ENCODE assay signal across 27 cellular contexts in genomic region chrX:65878456-65878855, GRCh38.
"Had no signal": no experiment of that assay in that cellular context is flagged by ENCODE, and none has a peak within 500 bp of the region (broad histone marks: within the 10 kb centered on the region; RNA-seq: fewer than 3 reads in every experiment).

No MANE protein-coding gene starts in this region.

- H3K4me3 ChIP-seq: adrenal gland, breast epithelium, cardiac muscle cell, colonic mucosa, esophagus squamous epithelium, gastroesophageal sphincter, heart right ventricle had no signal

- H3K27ac ChIP-seq: adrenal gland, breast epithelium, cardiac muscle cell, colonic mucosa, epithelial cell of prostate, esophagus squamous epithelium, gastroesophageal sphincter, heart right ventricle had no signal

- ATAC-seq: activated CD4-positive, alpha-beta T cell treated with anti-CD3 and anti-CD28 coated beads for 36 hours; gastroesophageal sphincter; heart right ventricle had no signal

- H3K4me3 Mint-ChIP-seq: activated CD4-positive, alpha-beta memory T cell treated with anti-CD3 and anti-CD28 coated beads for 36 hours; activated CD4-positive, alpha-beta T cell treated with anti-CD3 and anti-CD28 coated beads for 36 hours; activated CD4-positive, alpha-beta T cell treated with anti-CD3 and anti-CD28 coated beads, Interleukin-2, amount 10 ng/mL, durations not matched to agents 24 days and 14 days; activated naive CD4-positive, alpha-beta T cell treated with anti-CD3 and anti-CD28 coated beads, Interleukin-2, amount 10 ng/mL, durations not matched to agents 7 days and 5 days; brain had no signal

- DNase-seq: activated CD4-positive, alpha-beta memory T cell treated with anti-CD3 and anti-CD28 coated beads for 36 hours; activated CD4-positive, alpha-beta T cell treated with anti-CD3 and anti-CD28 coated beads for 36 hours; activated CD4-positive, alpha-beta T cell treated with anti-CD3 and anti-CD28 coated beads, Interleukin-2, amount 10 ng/mL, durations not matched to agents 24 days and 14 days; activated CD4-positive, CD25-positive, alpha-beta regulatory T cell; activated CD4-positive, CD25-positive, alpha-beta regulatory T cell treated with anti-CD3 and anti-CD28 coated beads, Interleukin-2, amount 50 U/mL, for 72 hours; activated CD8-positive, alpha-beta memory T cell treated with anti-CD3 and anti-CD28 coated beads for 24 hours; activated gamma-delta T cell; activated naive CD4-positive, alpha-beta T cell; activated naive CD4-positive, alpha-beta T cell treated with anti-CD3 and anti-CD28 coated beads, Interleukin-2, amount 10 ng/mL, durations not matched to agents 7 days and 5 days; activated T-cell treated with anti-CD3 and anti-CD28 coated beads, Interleukin-2, amount 50 U/mL, for 48 hours; adrenal gland; amygdala; aorta; central memory CD4-positive, alpha-beta T cell; cerebellar nuclear complex; colonic mucosa; effector CD8-positive, alpha-beta T cell; esophagus squamous epithelium; foreskin melanocyte; heart right ventricle; T-helper 2 cell had no signal

- H3K27ac Mint-ChIP-seq: activated CD4-positive, alpha-beta memory T cell treated with anti-CD3 and anti-CD28 coated beads for 36 hours; activated CD4-positive, alpha-beta T cell treated with anti-CD3 and anti-CD28 coated beads for 36 hours; activated CD4-positive, alpha-beta T cell treated with anti-CD3 and anti-CD28 coated beads, Interleukin-2, amount 10 ng/mL, durations not matched to agents 24 days and 14 days; activated naive CD4-positive, alpha-beta T cell treated with anti-CD3 and anti-CD28 coated beads, Interleukin-2, amount 10 ng/mL, durations not matched to agents 7 days and 5 days; brain had no signal

- H3K36me3 Mint-ChIP-seq: activated CD4-positive, alpha-beta memory T cell treated with anti-CD3 and anti-CD28 coated beads for 36 hours; activated naive CD4-positive, alpha-beta T cell treated with anti-CD3 and anti-CD28 coated beads, Interleukin-2, amount 10 ng/mL, durations not matched to agents 7 days and 5 days; activated naive CD4-positive, alpha-beta T cell treated with anti-CD3 and anti-CD28 coated beads, Interleukin-2, amount 50 U/mL, for 72 hours; brain had no signal

- H3K27me3 Mint-ChIP-seq: activated CD4-positive, alpha-beta memory T cell treated with anti-CD3 and anti-CD28 coated beads for 36 hours; activated CD4-positive, alpha-beta T cell treated with anti-CD3 and anti-CD28 coated beads for 36 hours; activated CD4-positive, alpha-beta T cell treated with anti-CD3 and anti-CD28 coated beads, Interleukin-2, amount 10 ng/mL, durations not matched to agents 24 days and 14 days; activated naive CD4-positive, alpha-beta T cell treated with anti-CD3 and anti-CD28 coated beads, Interleukin-2, amount 10 ng/mL, durations not matched to agents 7 days and 5 days; brain had no signal

- H3K4me1 ChIP-seq: adrenal gland, breast epithelium, colonic mucosa, esophagus squamous epithelium, gastroesophageal sphincter, heart right ventricle had no signal

- H3K27me3 ChIP-seq: cardiac muscle cell, colonic mucosa, esophagus squamous epithelium, gastroesophageal sphincter had no signal

- H3K9me3 ChIP-seq: adrenal gland, breast epithelium, colonic mucosa, esophagus squamous epithelium, gastroesophageal sphincter, heart right ventricle had no signal

- H3K4me1 Mint-ChIP-seq: brain had no signal

- H3K36me3 ChIP-seq: adrenal gland, breast epithelium, cardiac muscle cell, colonic mucosa, esophagus squamous epithelium, gastroesophageal sphincter, heart right ventricle had no signal
